In the genomic region with DNA sequence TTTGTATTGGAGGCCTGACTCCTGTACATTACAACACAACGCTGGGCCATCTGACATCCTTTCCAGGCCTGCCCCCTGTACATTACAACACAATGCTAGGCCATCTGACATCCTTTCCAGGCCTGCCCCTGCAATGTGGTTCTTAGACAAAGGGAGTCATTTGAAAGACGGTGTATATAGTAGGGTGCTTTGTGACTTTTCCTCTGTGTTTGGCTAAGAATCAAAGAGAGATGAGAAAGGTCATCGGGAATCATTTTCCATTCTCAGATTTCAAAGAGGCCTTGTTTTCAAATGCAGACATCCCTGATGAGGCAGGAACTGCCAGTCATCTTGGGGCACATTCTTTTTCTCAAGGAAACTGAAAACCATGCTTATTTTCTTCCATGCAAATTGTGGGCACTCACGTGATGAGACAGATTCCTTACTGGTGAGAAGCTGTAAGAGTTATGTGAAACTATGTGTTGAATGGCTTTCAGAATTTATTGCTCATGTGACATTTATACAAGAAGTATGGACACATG, we compare ENCODE assay signal across 14 cellular contexts.
DNase-seq lines count a peak whose midpoint lies in the region; ATAC-seq and TF ChIP-seq lines count a peak whose summit lies in the region.
"Had no signal": no experiment of that assay in that cellular context is flagged by ENCODE, and none has a peak within 500 bp of the region (broad histone marks: within the 10 kb centered on the region; RNA-seq: fewer than 3 reads in every experiment).

No MANE protein-coding gene starts in this region.

- H2AK5ac ChIP-seq in mesenchymal stem cell (ENCODE audit: low read length, severe bottlenecking) = peak overlapping the region; percentile 71

- H3K36me3 ChIP-seq in Karpas-422 (ENCODE audit: insufficient read depth, low read length) (no peaks in the 10 kb centered on the region), mesenchymal stem cell (ENCODE audit: control insufficient read depth in 1 of 2, insufficient read depth in 2 of 2, low read depth in 1 of 2, low read length in 2 of 2) (no peaks in the 10 kb centered on the region), adrenal gland (replicated peaks in 1 of 2) (no peaks in the 10 kb centered on the region)
- H3K36me3 ChIP-seq: BLaER1, tibial nerve had no signal

- no peak overlapping the region for H3K14ac ChIP-seq in mesenchymal stem cell (ENCODE audit: low read length in 2 of 2)

- peak overlapping the region; percentile 58 to 67 for H3K18ac ChIP-seq in mesenchymal stem cell (ENCODE audit: low read depth in 1 of 2, low read length in 2 of 2)

- H2BK12ac ChIP-seq in mesenchymal stem cell (ENCODE audit: low read length in 2 of 2) = peak overlapping the region; percentile 67 to 94

- H3K27me3 ChIP-seq in Karpas-422 (ENCODE audit: low read length) (no peaks in the 10 kb centered on the region), mesenchymal stem cell (ENCODE audit: control insufficient read depth in 1 of 2, insufficient read depth in 1 of 2, low read length in 2 of 2) (no peaks in the 10 kb centered on the region), adrenal gland (no peaks in the 10 kb centered on the region)
- H3K27me3 ChIP-seq: BLaER1, tibial nerve had no signal

- TF ChIP-seq POLR2A in adrenal gland (IDR thresholded peaks at IDR 0.05) = no peak

- peak overlapping the region; percentile 94 for H4K8ac ChIP-seq in mesenchymal stem cell (ENCODE audit: low read length)

- peaks cover 27% of the 10 kb centered on the region for H3K4me1 Mint-ChIP-seq in chondrocyte (ENCODE audit: low read depth)
- H3K4me1 Mint-ChIP-seq: nephron, T-helper 17 cell had no signal

- peak overlapping the region; percentile 49 for H2AFZ ChIP-seq in Karpas-422 (ENCODE audit: low read length)
- no peak overlapping the region for H2AFZ ChIP-seq in mesenchymal stem cell (ENCODE audit: low read depth, low read length)

- H3K27ac ChIP-seq in Karpas-422 (ENCODE audit: low read length) (no peak overlapping the region), mesenchymal stem cell (ENCODE audit: low read length, poor library complexity, severe bottlenecking) (peak overlapping the region; percentile 86), adrenal gland (no peak overlapping the region)
- H3K27ac ChIP-seq: BLaER1 had no signal

- H3K9me3 ChIP-seq in Karpas-422 (ENCODE audit: low read length) (no peaks in the 10 kb centered on the region), mesenchymal stem cell (ENCODE audit: control insufficient read depth, low read length) (no peaks in the 10 kb centered on the region), adrenal gland (replicated peaks in 1 of 3) (no peaks in the 10 kb centered on the region)
- H3K9me3 ChIP-seq: BLaER1, tibial nerve had no signal

- H3K4me1 ChIP-seq in Karpas-422 (ENCODE audit: low read length) (peaks cover 25% of the 10 kb centered on the region), mesenchymal stem cell (ENCODE audit: control insufficient read depth, insufficient read depth, low read depth, low read length) (peaks cover 9% of the 10 kb centered on the region), adrenal gland (replicated peaks in 1 of 2) (peaks cover 0 to 4% of the 10 kb centered on the region in 2 donors)
- H3K4me1 ChIP-seq: BLaER1, tibial nerve had no signal

- peak overlapping the region in 1 of 2 experiments; percentile 65 for H3K4ac ChIP-seq in mesenchymal stem cell (ENCODE audit: low read depth in 1 of 2, low read length in 2 of 2)

- H3K4me2 ChIP-seq in Karpas-422 (ENCODE audit: low read depth, low read length, poor library complexity, severe bottlenecking) = no peak overlapping the region
- no peak overlapping the region for H3K4me2 ChIP-seq in mesenchymal stem cell (ENCODE audit: low read length, poor library complexity, severe bottlenecking)
- H3K4me2 ChIP-seq: BLaER1 had no signal

- H3K9me3 Mint-ChIP-seq in chondrocyte (ENCODE audit: low read depth) = no peaks in the 10 kb centered on the region
- H3K9me3 Mint-ChIP-seq: nephron had no signal

- no peaks in the 10 kb centered on the region for H4K20me1 ChIP-seq in Karpas-422 (ENCODE audit: insufficient read depth, low read depth, low read length)
- H4K20me1 ChIP-seq: BLaER1 had no signal

- DNase-seq in AG08395 (ENCODE audit: low spot score) (peak; percentile 73), Karpas-422 (no peak), chondrocyte (ENCODE audit: low spot score) (no peak), mesenchymal stem cell (peak; percentile 87), left ventricle myocardium superior (no peak), posterior vena cava (ENCODE audit: low spot score) (no peak), adrenal gland (no peak)
- no peak for DNase-seq in activated naive CD4-positive, alpha-beta T cell treated with Interleukin-2 at 50 U/mL for 16 hours
- DNase-seq: T-helper 17 cell had no signal

- intact Hi-C loops in left ventricle myocardium superior (cut with micrococcal nuclease) = no loop called here
- intact Hi-C loops in posterior vena cava (cut with DNase I) = no loop called here
- intact Hi-C loops in adrenal gland (cut with DNase I) = no loop called here

- H3K27me3 Mint-ChIP-seq in chondrocyte (ENCODE audit: low read depth) = no peaks in the 10 kb centered on the region

- H2BK15ac ChIP-seq in mesenchymal stem cell (ENCODE audit: low read depth, poor library complexity, severe bottlenecking) = no peak overlapping the region

- H3K79me1 ChIP-seq in mesenchymal stem cell (replicated peaks; ENCODE audit: low read length, poor library complexity, severe bottlenecking) = no peaks in the 10 kb centered on the region

- peak overlapping the region; percentile 96 for H3K27ac Mint-ChIP-seq in chondrocyte (ENCODE audit: unreplicated experiment)
- H3K27ac Mint-ChIP-seq: nephron, T-helper 17 cell had no signal

- ATAC-seq in left ventricle myocardium superior = no peak
- ATAC-seq: K562, T-helper 17 cell had no signal

- H3K79me2 ChIP-seq in Karpas-422 (ENCODE audit: low read length) = no peaks in the 10 kb centered on the region

- no peaks in the 10 kb centered on the region for H3K36me3 Mint-ChIP-seq in chondrocyte (ENCODE audit: low read depth)
- H3K36me3 Mint-ChIP-seq: brain had no signal

- no peak overlapping the region for H3K4me3 ChIP-seq in Karpas-422 (ENCODE audit: low read length)
- H3K4me3 ChIP-seq in mesenchymal stem cell (ENCODE audit: insufficient read depth in 1 of 2, low read depth in 1 of 2, low read length in 2 of 2) = no peak overlapping the region
- H3K4me3 ChIP-seq in adrenal gland = no peak overlapping the region
- H3K4me3 ChIP-seq: BLaER1, K562, tibial nerve had no signal

- H4K91ac ChIP-seq in mesenchymal stem cell (ENCODE audit: low read length) = peak overlapping the region; percentile 91

- no peaks in the 10 kb centered on the region for H3K9me2 ChIP-seq in Karpas-422 (replicated peaks; ENCODE audit: insufficient read depth, low read length)

- H3K23ac ChIP-seq in mesenchymal stem cell (ENCODE audit: low read length in 2 of 2) = no peak overlapping the region

- H3K4me3 Mint-ChIP-seq in chondrocyte (ENCODE audit: unreplicated experiment) = no peak overlapping the region
- H3K4me3 Mint-ChIP-seq: brain, nephron, T-helper 17 cell had no signal

- H3K9ac ChIP-seq in Karpas-422 (ENCODE audit: low read length) = no peak overlapping the region
- H3K9ac ChIP-seq in mesenchymal stem cell (ENCODE audit: low read length) = no peak overlapping the region
- H3K9ac ChIP-seq: BLaER1 had no signal

- TF ChIP-seq CTCF in chondrocyte (IDR thresholded peaks at IDR 0.05) (no peak), adrenal gland (IDR thresholded peaks at IDR 0.05) (no peak)

- no peak overlapping the region for H2BK120ac ChIP-seq in mesenchymal stem cell (ENCODE audit: low read depth, low read length)

- peak overlapping the region; percentile 54 for H2BK5ac ChIP-seq in mesenchymal stem cell (ENCODE audit: low read depth, low read length, poor library complexity, severe bottlenecking)

- WGBS in mesenchymal stem cell = 36% methylated on average over 4 of the region's 4 CpGs
- 46 to 60% (median 54%) methylated on average over 4 of the region's 4 CpGs for WGBS in adrenal gland, 4 donors

Comparison
In these comparisons a context has a peak if more than half of its experiments do, and no peak if none do; other contexts are left out.
1. DNase-seq: peak in AG08395 (single experiment) and mesenchymal stem cell (single experiment); none in Karpas-422 (single experiment), chondrocyte (single experiment), left ventricle myocardium superior (single experiment), posterior vena cava (single experiment), adrenal gland (0 of 7) and activated naive CD4-positive, alpha-beta T cell treated with Interleukin-2 at 50 U/mL for 16 hours (single experiment).